In the genomic region with DNA sequence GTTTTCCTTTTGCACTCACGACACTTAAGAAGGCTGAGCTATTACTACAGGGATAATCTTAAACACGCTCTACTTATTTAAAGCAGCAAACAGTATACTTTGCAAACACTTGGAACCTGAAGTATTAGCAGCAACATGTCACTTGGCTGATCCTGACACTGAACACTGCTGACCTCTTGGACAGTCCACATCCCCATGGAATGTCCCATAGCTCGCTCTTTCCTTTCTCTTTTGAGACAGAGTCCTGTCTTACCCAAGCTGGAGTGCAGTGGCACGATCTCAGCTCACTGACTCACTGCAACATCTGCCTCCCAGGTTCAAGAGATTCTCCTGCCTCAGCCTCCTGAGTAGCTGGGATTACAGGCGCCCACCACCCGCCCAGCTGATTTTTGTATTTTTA, we compare ENCODE assay signal across 16 cellular contexts.
"Had no signal": no experiment of that assay in that cellular context is flagged by ENCODE, and none has a peak within 500 bp of the region (broad histone marks: within the 10 kb centered on the region; RNA-seq: fewer than 3 reads in every experiment).

No MANE protein-coding gene starts in this region.

- DNase-seq: central memory CD4-positive, alpha-beta T cell; effector memory CD4-positive, alpha-beta T cell; glutamatergic neuron; islet precursor cell; left ventricle myocardium inferior; mesenchymal stem cell; naive B cell; stimulated activated CD4-positive, alpha-beta T cell treated with anti-CD3 and anti-CD28 coated beads, Interleukin-2, amount 100 ng/mL, for 24 hours; stimulated activated CD4-positive, alpha-beta T cell treated with anti-CD3 and anti-CD28 coated beads, Interleukin-4, amount 100 ng/mL, for 4 hours; stimulated activated naive B cell treated with anti-CD40 and anti-IgM and Interleukin-4, amounts not matched to agents 10 μg/mL and 1 μg/mL and 100 μg/mL, for 72 hours had no signal

- H3K4me1 Mint-ChIP-seq: naive B cell; nephron; stimulated activated naive B cell treated with anti-CD40 and anti-IgM and Interleukin-4, amounts not matched to agents 10 μg/mL and 1 μg/mL and 100 μg/mL, for 72 hours had no signal

- H3K4me1 ChIP-seq: gastroesophageal sphincter, right atrium auricular region had no signal

- H3K9me3 ChIP-seq: gastroesophageal sphincter, left ventricle myocardium inferior, neutrophil, right atrium auricular region had no signal

- H3K27me3 Mint-ChIP-seq: naive B cell; stimulated activated naive B cell treated with anti-CD40 and anti-IgM and Interleukin-4, amounts not matched to agents 10 μg/mL and 1 μg/mL and 100 μg/mL, for 72 hours had no signal

- H3K4me3 ChIP-seq: gastroesophageal sphincter, left ventricle myocardium inferior, lung, right atrium auricular region had no signal

- H3K27ac Mint-ChIP-seq: nephron; stimulated activated naive B cell treated with anti-CD40 and anti-IgM and Interleukin-4, amounts not matched to agents 10 μg/mL and 1 μg/mL and 100 μg/mL, for 72 hours had no signal

- H3K27ac ChIP-seq: gastroesophageal sphincter, left ventricle myocardium inferior, neutrophil, right atrium auricular region had no signal

- H3K4me3 Mint-ChIP-seq: naive B cell; nephron; stimulated activated naive B cell treated with anti-CD40 and anti-IgM and Interleukin-4, amounts not matched to agents 10 μg/mL and 1 μg/mL and 100 μg/mL, for 72 hours had no signal

- ATAC-seq: esophagus mucosa; gastroesophageal sphincter; stimulated activated naive B cell treated with anti-CD40 and anti-IgM and Interleukin-4, amounts not matched to agents 10 μg/mL and 1 μg/mL and 100 μg/mL, for 72 hours had no signal

- H3K27me3 ChIP-seq: gastroesophageal sphincter, neutrophil, right atrium auricular region had no signal

- H3K9me3 Mint-ChIP-seq: naive B cell; nephron; stimulated activated naive B cell treated with anti-CD40 and anti-IgM and Interleukin-4, amounts not matched to agents 10 μg/mL and 1 μg/mL and 100 μg/mL, for 72 hours had no signal
